Comparison of ENCODE assay signal across 8 cellular contexts in genomic region chr10:48287417-48288391, GRCh38.
DNase-seq lines count a peak whose midpoint lies in the region; ATAC-seq lines count a peak whose summit lies in the region.
"Had no signal": no experiment of that assay in that cellular context is flagged by ENCODE, and none has a peak within 500 bp of the region (broad histone marks: within the 10 kb centered on the region; RNA-seq: fewer than 3 reads in every experiment).

No MANE protein-coding gene starts in this region.

- DNase-seq in caudate nucleus (lab: John Stamatoyannopoulos, UW) (peak in 56 of 61 donors; percentile 11 to 93 (median 55)), putamen (ENCODE audit: low spot score) (peak; percentile 78), 8988T (no peak), OCI-M1 (lab: John Stamatoyannopoulos, UW) (no peak)
- DNase-seq in stimulated activated CD4-positive, alpha-beta T cell treated with anti-CD3 and anti-CD28 coated beads, Interleukin-4, amount 100 ng/mL, for 24 hours, result no peak

- peak overlapping the region; percentile 63 for H3K27ac ChIP-seq in caudate nucleus (ENCODE audit: low read depth, low read length)

- ATAC-seq in GM19025 (IDR thresholded peaks at IDR 0.05; ENCODE audit: low read depth, unreplicated experiment) (peak; percentile 64), HG03460 (IDR thresholded peaks at IDR 0.05; ENCODE audit: unreplicated experiment) (peak; percentile 60)
- ATAC-seq: Panc1 had no signal

Comparison
In these comparisons a context has a peak if more than half of its experiments do, and no peak if none do; other contexts are left out.
1. DNase-seq: peak in caudate nucleus (56 of 61) and putamen (single experiment); none in 8988T (single experiment), OCI-M1 (single experiment) and stimulated activated CD4-positive, alpha-beta T cell treated with anti-CD3 and anti-CD28 coated beads, Interleukin-4, amount 100 ng/mL, for 24 hours (single experiment).